In the genomic region with DNA sequence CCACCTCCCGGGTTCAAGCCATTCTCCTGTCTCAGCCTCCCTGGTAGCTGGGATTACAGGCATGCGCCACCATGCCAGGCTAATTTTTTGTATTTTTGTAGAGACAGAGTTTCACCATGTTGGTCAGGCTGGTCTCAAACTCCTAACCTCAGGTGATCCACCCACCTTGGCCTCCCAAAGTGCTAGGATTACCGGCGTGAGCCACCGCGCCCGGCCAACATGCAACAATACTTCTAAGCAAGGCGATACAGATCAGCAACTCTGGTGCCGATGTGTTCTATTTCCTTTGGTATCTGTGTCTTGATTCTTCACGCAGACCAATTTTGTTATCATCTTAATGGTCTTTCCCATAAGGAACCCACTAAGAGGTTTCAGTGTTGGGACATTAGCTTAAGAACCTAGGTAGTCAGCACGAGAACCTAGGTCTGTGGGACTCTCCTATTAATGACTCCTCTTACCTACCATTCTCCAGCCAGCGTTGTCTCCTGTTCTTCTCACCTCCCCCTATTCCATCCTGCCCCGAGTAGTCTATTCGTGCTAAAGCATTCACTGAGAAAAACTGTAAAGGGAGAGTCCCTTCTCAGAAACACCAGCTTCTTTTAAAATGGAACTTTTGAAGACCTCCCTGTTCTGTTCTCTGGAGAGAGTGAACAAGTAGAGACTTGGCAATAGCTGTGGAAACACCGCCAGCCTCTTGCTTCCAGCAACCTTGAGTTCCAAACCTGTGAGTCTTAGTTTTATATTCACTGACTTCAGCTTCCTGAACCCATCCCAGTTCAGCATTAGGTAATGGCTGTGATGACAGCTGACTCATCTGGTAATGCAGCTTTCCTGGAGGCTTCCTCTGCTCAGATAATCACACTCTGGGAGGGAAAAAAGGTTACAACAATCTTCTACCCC, we compare ENCODE assay signal across 8 cellular contexts.
DNase-seq lines count a peak whose midpoint lies in the region; ATAC-seq and TF ChIP-seq lines count a peak whose summit lies in the region.

No MANE protein-coding gene starts in this region.

- DNase-seq in AG09309 (ENCODE audit: low read depth) (peak; percentile 86), NCI-H446 treated with DMSO at 0.1 percent for 48 hours (lab: John Stamatoyannopoulos, UW) (peak; percentile 29), non-pigmented ciliary epithelial cell (ENCODE audit: low read depth) (peak; percentile 91), DMS153 treated with DMSO at 0.1 percent for 48 hours (lab: John Stamatoyannopoulos, UW; ENCODE audit: unreplicated experiment) (no peak), activated gamma-delta T cell (lab: John Stamatoyannopoulos, UW) (no peak)
- DNase-seq in activated effector memory CD4-positive, alpha-beta T cell treated with anti-CD3 and anti-CD28 coated beads, Interleukin-2, amount 50 U/mL, for 16 hours = no peak

- TF ChIP-seq CTCF in AG09309 (IDR thresholded peaks at IDR 0.05; ENCODE audit: control insufficient read depth, insufficient read depth, low read depth, low read length, missing control alignments) = no peak

- H3K4me3 ChIP-seq in AG09309 (ENCODE audit: control insufficient read depth, low read depth, low read length) = no peak overlapping the region

- ATAC-seq in esophagus mucosa = peak; percentile 95
- no peak for ATAC-seq in GM18907 (IDR thresholded peaks at IDR 0.05; ENCODE audit: unreplicated experiment)

Comparison
In these comparisons a context has a peak if more than half of its experiments do, and no peak if none do; other contexts are left out.
1. DNase-seq: peak in AG09309 (single experiment), NCI-H446 treated with DMSO at 0.1 percent for 48 hours (single experiment) and non-pigmented ciliary epithelial cell (single experiment); none in DMS153 treated with DMSO at 0.1 percent for 48 hours (single experiment), activated gamma-delta T cell (single experiment) and activated effector memory CD4-positive, alpha-beta T cell treated with anti-CD3 and anti-CD28 coated beads, Interleukin-2, amount 50 U/mL, for 16 hours (single experiment).